In the genomic region with DNA sequence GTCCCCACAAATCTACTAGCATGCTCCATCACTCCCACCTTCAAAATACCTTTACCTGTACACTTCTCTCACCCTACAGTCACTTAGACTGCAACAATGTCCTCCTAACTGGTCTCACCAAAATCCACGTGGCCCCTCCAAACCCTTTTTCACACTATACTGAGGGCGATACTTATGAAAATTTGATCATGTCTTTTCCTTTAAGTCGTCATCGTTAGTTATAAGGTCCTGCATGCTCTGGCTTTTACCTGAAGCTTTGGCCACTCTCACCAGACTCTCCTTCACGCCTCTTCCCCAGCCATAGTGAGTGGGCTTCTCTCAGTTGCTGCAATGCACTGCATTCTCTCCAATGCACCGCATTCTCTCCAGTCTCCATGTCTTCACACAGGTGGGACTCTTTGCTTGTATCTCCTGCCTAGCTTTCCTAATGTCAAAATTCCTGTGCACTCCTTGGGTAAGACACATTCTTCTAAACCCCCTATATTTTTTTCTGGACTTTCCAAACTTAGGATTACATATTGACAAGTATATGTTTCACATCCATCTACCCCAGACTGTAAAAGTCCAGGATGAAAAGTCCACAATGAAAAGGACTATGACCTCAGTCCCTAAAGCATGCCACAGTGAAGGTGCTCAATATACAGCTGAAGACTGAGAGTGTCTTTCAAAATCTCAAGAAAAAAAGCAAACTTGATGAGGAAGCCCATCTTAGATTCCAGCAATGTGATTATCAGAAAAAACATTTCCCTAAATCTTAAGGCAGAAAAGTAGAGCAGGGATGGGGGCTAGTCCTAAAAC, we compare ENCODE assay signal across 22 cellular contexts. TPM values are rescaled to one million over a fixed set of nuclear protein-coding genes. Genes with fewer than 3 reads are reported as not detected.
DNase-seq lines count a peak whose midpoint lies in the region; ATAC-seq, FAIRE-seq and TF ChIP-seq lines count a peak whose summit lies in the region.
"Had no signal": no experiment of that assay in that cellular context is flagged by ENCODE, and none has a peak within 500 bp of the region (broad histone marks: within the 10 kb centered on the region; RNA-seq: fewer than 3 reads in every experiment).

No MANE protein-coding gene starts in this region.

- no peaks in the 10 kb centered on the region for H3K9me3 Mint-ChIP-seq in stimulated activated memory B cell treated with anti-CD40 and anti-IgM and Interleukin-4, amounts not matched to agents 10 μg/mL and 1 μg/mL and 100 μg/mL, for 72 hours

- no peak overlapping the region for H3K14ac ChIP-seq in H1 (ENCODE audit: insufficient read length)

- no peak overlapping the region for H3K23ac ChIP-seq in H1 (ENCODE audit: insufficient read length)

- no peak overlapping the region for H4K8ac ChIP-seq in H1 (ENCODE audit: extremely low read depth, insufficient read depth, low read length)

- H3K4ac ChIP-seq in H1 (replicated peaks; ENCODE audit: insufficient read length, low read depth, low read length) = no peak overlapping the region

- no peak overlapping the region for H2BK15ac ChIP-seq in H1 (ENCODE audit: low read length)

- 94% methylated on average over 6 of the region's 6 CpGs for WGBS in HepG2 (ENCODE audit: low lambda C conversion rate)
- 90% methylated on average over 6 of the region's 6 CpGs for WGBS in right lobe of liver (ENCODE audit: insufficient coverage, low coverage, low lambda C conversion rate, missing lambda C conversion rate)
- 91% methylated on average over 6 of the region's 6 CpGs; no CpG with 5 or more reads in 1 of the 2 experiments for WGBS in H1 (ENCODE audit: extremely low coverage in 1 of 2, insufficient coverage in 1 of 2, insufficient read length in 1 of 2, insufficient replicate concordance in 2 of 2, low coverage in 1 of 2, low lambda C conversion rate in 2 of 2, missing lambda C conversion rate in 1 of 2), 2 experiments

- no peaks in the 10 kb centered on the region for H3K36me3 Mint-ChIP-seq in stimulated activated memory B cell treated with anti-CD40 and anti-IgM and Interleukin-4, amounts not matched to agents 10 μg/mL and 1 μg/mL and 100 μg/mL, for 72 hours

- TF ChIP-seq EP300 in HepG2 (IDR thresholded peaks at IDR 0.05; ENCODE audit: low read depth in 2 of 2, low read length in 2 of 2) (no peak), HepG2 (CRISPR knock-in tag; IDR thresholded peaks at IDR 0.05; ENCODE audit: borderline replicate concordance) (no peak), H1 (IDR thresholded peaks at IDR 0.05; ENCODE audit: borderline replicate concordance in 1 of 2, low read depth in 2 of 2, low read length in 2 of 2) (no peak)

- no peaks in the 10 kb centered on the region for H3K27me3 Mint-ChIP-seq in stimulated activated memory B cell treated with anti-CD40 and anti-IgM and Interleukin-4, amounts not matched to agents 10 μg/mL and 1 μg/mL and 100 μg/mL, for 72 hours

- ATAC-seq in HepG2 (peak; percentile 73), right lobe of liver (no peak)
- ATAC-seq in stimulated activated memory B cell treated with anti-CD40 and anti-IgM and Interleukin-4, amounts not matched to agents 10 μg/mL and 1 μg/mL and 100 μg/mL, for 72 hours = peak; percentile 52
- ATAC-seq: GM12878, SK-N-SH treated with all-trans-retinoic acid at 6 μM for 48 hours had no signal

- no peak overlapping the region for H2BK5ac ChIP-seq in H1 (ENCODE audit: low read depth, low read length)

- no peak overlapping the region for H3K27ac Mint-ChIP-seq in stimulated activated memory B cell treated with anti-CD40 and anti-IgM and Interleukin-4, amounts not matched to agents 10 μg/mL and 1 μg/mL and 100 μg/mL, for 72 hours

- CTCF ChIA-PET in HepG2 (lab: Yijun Ruan, JAX; ENCODE audit: low intra/inter-chr PET ratio, low total read pairs) (no interaction called here), H1 (lab: Charles Lee; ENCODE audit: partially characterized antibody) (interaction anchor here (1.0 to 1.6 kb wide), 3 partner anchors 9 to 25 kb away, joined by 3 to 4 read pairs (median 3); partner anchors contain the start of gene PTPRK)

- H4K5ac ChIP-seq in H1 (ENCODE audit: insufficient read length, low read depth, low read length) = no peak overlapping the region

- no peak overlapping the region for H3K56ac ChIP-seq in H1 (replicated peaks; ENCODE audit: insufficient read length, low read depth, low read length)

- H3K4me3 ChIP-seq in HepG2 (replicated peaks in 1 of 3; ENCODE audit: insufficient read depth in 1 of 3, low read depth in 2 of 3, low read length in 3 of 3) = peak overlapping the region in 1 of 3 experiments; percentile 12; a peak in 1 of 6 replicates
- H3K4me3 ChIP-seq in right lobe of liver = no peak overlapping the region
- H3K4me3 ChIP-seq in H1 (ENCODE audit: extremely low read depth in 1 of 4, insufficient read depth in 2 of 4, low read depth in 3 of 4, low read length in 4 of 4) = no peak overlapping the region
- H3K4me3 ChIP-seq: GM12878, HAP-1 had no signal

- no peak overlapping the region for H2BK12ac ChIP-seq in H1 (ENCODE audit: low read depth, low read length)

- H3K23me2 ChIP-seq in H1 (ENCODE audit: low read depth, low read length) = no peaks in the 10 kb centered on the region

- no TSS peak for BruUV-seq in HepG2 (replicated peaks; lab: Mats Ljungman, UMichigan)

- in situ Hi-C loops in HepG2 (cut with HindIII; ENCODE audit: extremely low pct_ligation_motif_present, low pct_unique_long_range_greater_than_20kb) = no loop called here

- no peak overlapping the region for H2AK5ac ChIP-seq in H1 (ENCODE audit: low read depth, low read length)

- H3K9me3 ChIP-seq in HepG2 (ENCODE audit: low read length) (no peaks in the 10 kb centered on the region), right lobe of liver (no peaks in the 10 kb centered on the region), H1 (ENCODE audit: insufficient read depth in 2 of 2, low read depth in 1 of 2, low read length in 1 of 2) (no peaks in the 10 kb centered on the region)
- H3K9me3 ChIP-seq: HAP-1 had no signal

- H3K27me3 ChIP-seq in HepG2 (ENCODE audit: control insufficient read depth in 1 of 2, insufficient read depth in 2 of 2, low read length in 2 of 2) = no peaks in the 10 kb centered on the region
- no peaks in the 10 kb centered on the region for H3K27me3 ChIP-seq in right lobe of liver
- no peaks in the 10 kb centered on the region; a peak in 2 of 7 replicates for H3K27me3 ChIP-seq in H1 (replicated peaks in 1 of 4; ENCODE audit: control insufficient read depth in 3 of 4, extremely low read depth in 1 of 4, insufficient read depth in 3 of 4, low read length in 3 of 4)

- H2BK120ac ChIP-seq in H1 (replicated peaks; ENCODE audit: low read depth, low read length) = no peak overlapping the region

- intact Hi-C loops in HepG2 (cut with micrococcal nuclease; ENCODE audit: unreplicated experiment) (loop anchor here (1.0 kb wide), 1 partner anchor 12 kb away; no protein-coding TSS in a partner anchor), right lobe of liver (cut with DNase I) (no loop called here)

- DNase-seq in HepG2 (ENCODE audit: low spot score) = peak; percentile 40
- no peak for DNase-seq in right lobe of liver
- no peak for DNase-seq in H1 (ENCODE audit: low read depth in 1 of 2, low spot score in 2 of 2)
- no peak for DNase-seq in NCI-H2171 (lab: John Stamatoyannopoulos, UW)
- DNase-seq in dedifferentiated amniotic fluid mesenchymal stem cell (ENCODE audit: extremely low spot score) = no peak
- DNase-seq in DMS79 treated with DMSO at 0.1 percent for 48 hours (lab: John Stamatoyannopoulos, UW) = no peak
- DNase-seq in NK-92 (lab: John Stamatoyannopoulos, UW; ENCODE audit: unreplicated experiment) = no peak
- DNase-seq: AML-193; DMS 273 treated with DMSO at 0.1 percent for 48 hours; DND-41; KG1; NCI-H1092; NCI-H1436; NCI-H187 treated with DMSO at 0.1 percent for 48 hours; NCI-H2107; NK-92 treated with Interleukin-12 subunit alpha and Interleukin-12 subunit beta, amount 100 ng/mL, for 24 hours; SIG-M5 had no signal

- H3K79me2 ChIP-seq in HepG2 (ENCODE audit: insufficient read depth, low read length) = peaks cover 96% of the 10 kb centered on the region
- peaks cover 0 to 71% of the 10 kb centered on the region in 2 experiments; a peak in 2 of 4 replicates for H3K79me2 ChIP-seq in H1 (ENCODE audit: control insufficient read depth in 1 of 2, insufficient read depth in 2 of 2, low read length in 2 of 2)

- H3K9ac ChIP-seq in HepG2 (ENCODE audit: insufficient read depth, low read depth, low read length) = no peak overlapping the region; the same call in 1 of the 2 replicates
- no peak overlapping the region for H3K9ac ChIP-seq in H1 (replicated peaks in 1 of 4; ENCODE audit: extremely low read depth in 1 of 4, low read depth in 3 of 4, low read length in 3 of 4)

- H2AFZ ChIP-seq in HepG2 (ENCODE audit: low read length) = no peak overlapping the region
- H2AFZ ChIP-seq in H1 (ENCODE audit: low read length) = no peak overlapping the region

- no peak for FAIRE-seq in HepG2 (lab: Jason Lieb, UNC)
- no peak for FAIRE-seq in H1 (lab: Jason Lieb, UNC)
- FAIRE-seq: GM12878 had no signal

- H3K4me1 ChIP-seq in HepG2 (ENCODE audit: insufficient read depth, low read length) (peaks cover 79% of the 10 kb centered on the region), right lobe of liver (peaks cover 0 to 30% (median 2%) of the 10 kb centered on the region in 4 donors), H1 (replicated peaks in 1 of 4; ENCODE audit: control insufficient read depth in 3 of 4, insufficient read depth in 4 of 4, low read length in 3 of 4) (peaks cover 0 to 31% (median 11%) of the 10 kb centered on the region in 4 experiments; a peak in 4 of 7 replicates)

- TF ChIP-seq POLR2A in HepG2 (IDR thresholded peaks at IDR 0.05; ENCODE audit: insufficient read depth in 1 of 2, low read depth in 2 of 2, low read length in 2 of 2) (no peak), right lobe of liver (IDR thresholded peaks at IDR 0.05) (no peak), H1 (IDR thresholded peaks at IDR 0.05; ENCODE audit: control extremely low read depth in 1 of 2, low read depth in 2 of 2, low read length in 2 of 2) (no peak)

- no peak overlapping the region; the same call in 1 of the 2 replicates for H2BK20ac ChIP-seq in H1 (ENCODE audit: low read length)

- H3K4me2 ChIP-seq in HepG2 (ENCODE audit: low read depth, low read length) (peak overlapping the region; percentile 43), H1 (ENCODE audit: insufficient read depth in 1 of 2, low read depth in 2 of 2, low read length in 2 of 2) (no peak overlapping the region)

- H3K36me3 ChIP-seq in HepG2 (replicated peaks in 1 of 2; ENCODE audit: control insufficient read depth in 1 of 2, insufficient read depth in 2 of 2, low read length in 2 of 2) = peaks cover 3 to 16% of the 10 kb centered on the region in 2 experiments; a peak in 4 of 5 replicates
- no peaks in the 10 kb centered on the region for H3K36me3 ChIP-seq in right lobe of liver
- no peaks in the 10 kb centered on the region for H3K36me3 ChIP-seq in H1 (ENCODE audit: control insufficient read depth in 2 of 4, insufficient read depth in 4 of 4, low read length in 3 of 4)
- H3K36me3 ChIP-seq: HAP-1 had no signal

- 0 out of 2 replicates have a peak, but pooled peaks cover 2% of the 10 kb centered on the region for H3K79me1 ChIP-seq in H1 (ENCODE audit: low read depth, low read length)

- 0 out of 2 replicates have a peak overlapping the region, but pooled peaks have one; percentile 41 for H3K18ac ChIP-seq in H1 (ENCODE audit: extremely low read depth, low read length)

- no peaks in the 10 kb centered on the region for H4K20me1 ChIP-seq in HepG2 (ENCODE audit: insufficient read depth, low read length)
- H4K20me1 ChIP-seq in H1 (replicated peaks in 1 of 2; ENCODE audit: control insufficient read depth in 1 of 2, insufficient read depth in 2 of 2, low read length in 2 of 2) = peaks cover 16% of the 10 kb centered on the region in 2 experiments

- TF ChIP-seq RAD21 in HepG2 (CRISPR knock-in tag; IDR thresholded peaks at IDR 0.05) (no peak), H1 (IDR thresholded peaks at IDR 0.05 in 1 of 2, conservative IDR thresholded peaks at IDR 0.05 in 1 of 2; ENCODE audit: low read depth in 2 of 2, low read length in 2 of 2) (no peak)

- peak overlapping the region; percentile 45 for H3K27ac ChIP-seq in HepG2 (ENCODE audit: extremely low read length, insufficient read depth, low read length)
- peak overlapping the region in 1 of 3 donors; percentile 15 for H3K27ac ChIP-seq in right lobe of liver
- no peak overlapping the region for H3K27ac ChIP-seq in H1 (ENCODE audit: low read depth, low read length)
- H3K27ac ChIP-seq: 22Rv1 had no signal

- no peak overlapping the region for H3K4me3 Mint-ChIP-seq in stimulated activated memory B cell treated with anti-CD40 and anti-IgM and Interleukin-4, amounts not matched to agents 10 μg/mL and 1 μg/mL and 100 μg/mL, for 72 hours

- no peaks in the 10 kb centered on the region for H3K4me1 Mint-ChIP-seq in stimulated activated memory B cell treated with anti-CD40 and anti-IgM and Interleukin-4, amounts not matched to agents 10 μg/mL and 1 μg/mL and 100 μg/mL, for 72 hours

- POLR2A ChIA-PET in HepG2 (lab: Yijun Ruan, JAX) (interaction anchor here (2.7 to 5.3 kb wide), 2 partner anchors 10 to 13 kb away, joined by 9 to 63 read pairs; no protein-coding TSS in a partner anchor), H1 (lab: Charles Lee; ENCODE audit: partially characterized antibody) (no interaction called here)

- TF ChIP-seq CTCF in HepG2 (CRISPR knock-in tag; IDR thresholded peaks at IDR 0.05) = no peak
- no peak for TF ChIP-seq CTCF in right lobe of liver (IDR thresholded peaks at IDR 0.05)
- no peak for TF ChIP-seq CTCF in H1 (IDR thresholded peaks at IDR 0.05; ENCODE audit: control extremely low read depth in 1 of 3, insufficient read depth in 1 of 3, low read depth in 1 of 3, low read length in 3 of 3)

- no peak overlapping the region for H4K91ac ChIP-seq in H1 (replicated peaks; ENCODE audit: insufficient read length, low read length)

RNA-seq across cellular contexts. Expression of gene PTPRK, which starts 24.7 kb away (rescaled TPM):
- total RNA-seq in HepG2 (2016; rRNA removed; fragmentation: Illumina TruSeq; extraction: Trizol) (52.4 and 98.3 TPM in 2 replicates), right lobe of liver (10 to 100 TPM; 27.7 to 54.5 (median 35.7) TPM)
- 29.7 and 32.9 TPM in 2 replicates for total RNA-seq in HepG2 (2016; cell fraction: cytosol; rRNA removed; fragmentation: Illumina TruSeq; extraction: Trizol; ENCODE audit: low read depth)
- 47.0 and 86.4 TPM in 2 replicates for total RNA-seq in HepG2 (2016; cell fraction: insoluble cytoplasmic fraction; rRNA removed; fragmentation: Illumina TruSeq; extraction: Trizol)
- total RNA-seq in HepG2 (2016; cell fraction: membrane; rRNA removed; fragmentation: Illumina TruSeq; extraction: Trizol) = 36.9 and 39.5 TPM in 2 replicates
- 243 and 259 TPM in 2 replicates for total RNA-seq in HepG2 (2016; cell fraction: nucleus; rRNA removed; fragmentation: Illumina TruSeq; extraction: Trizol)
- polyA plus RNA-seq in HepG2 (2011; rRNA removed) (40.0 and 43.6 TPM in 2 replicates), H1 (2011; rRNA removed) (11.4 and 24.4 TPM in 2 replicates)
- 26.4 and 36.1 TPM in 2 replicates for polyA plus RNA-seq in HepG2 (2011; cell fraction: cytosol; rRNA removed)
- polyA plus RNA-seq in HepG2 (2011; cell fraction: nucleus; rRNA removed) = 57.3 and 62.4 TPM in 2 replicates
- polyA plus RNA-seq in HepG2 (2012) = 74.2 and 81.5 TPM in 2 replicates
- polyA plus RNA-seq in HepG2 (2016; cell fraction: cytosol; fragmentation: Illumina TruSeq; extraction: Trizol; ENCODE audit: low read depth) = 14.1 and 16.7 TPM in 2 replicates
- polyA plus RNA-seq in HepG2 (2016; cell fraction: insoluble cytoplasmic fraction; fragmentation: Illumina TruSeq; extraction: Trizol; ENCODE audit: low read depth) = 36.4 and 38.2 TPM in 2 replicates
- 17.6 and 19.0 TPM in 2 replicates for polyA plus RNA-seq in HepG2 (2016; cell fraction: membrane; fragmentation: Illumina TruSeq; extraction: Trizol; ENCODE audit: low read depth)
- polyA plus RNA-seq in HepG2 (2016; cell fraction: nucleus; fragmentation: Illumina TruSeq; extraction: Trizol; ENCODE audit: insufficient read depth, low read depth) = 68.4 and 81.3 TPM in 2 replicates
- polyA minus RNA-seq in HepG2 (2011; rRNA and poly(A)+ RNA removed; ENCODE audit: low replicate concordance) = 19.5 and 154 TPM in 2 replicates
- 69.6 and 97.5 TPM in 2 replicates for polyA minus RNA-seq in HepG2 (2011; cell fraction: cytosol; rRNA and poly(A)+ RNA removed)
- polyA minus RNA-seq in HepG2 (2011; cell fraction: nucleus; rRNA and poly(A)+ RNA removed) = 726 and 816 TPM in 2 replicates
- total RNA-seq in H1 (2021; fragmentation: NEBNext Ultra II Directional; extraction: Animal tissue kit (Norgen Biotek cat#: 25700)) = 47.3 and 52.1 TPM in 2 replicates
- 12.5 TPM for polyA plus RNA-seq in H1 (2011; cell fraction: cytosol; rRNA removed)
- 29.1 TPM for polyA plus RNA-seq in H1 (2011; cell fraction: nucleus; rRNA removed)
- polyA plus RNA-seq in H1 (2012, experiment 1 of 2) = 18.7 to 30.5 TPM (median 25.7 TPM) in 4 replicates
- 2.5 TPM for polyA plus RNA-seq in H1 (2012, experiment 2 of 2)
- 47.8 TPM for polyA plus RNA-seq in H1 (2013, experiment 1 of 2)
- 49.2 TPM for polyA plus RNA-seq in H1 (2013, experiment 2 of 2)
- 54.1 and 78.8 TPM in 2 replicates for polyA minus RNA-seq in H1 (2011; rRNA and poly(A)+ RNA removed)
- polyA minus RNA-seq in H1 (2011; cell fraction: cytosol; rRNA and poly(A)+ RNA removed) = 31.4 TPM
- 292 TPM for polyA minus RNA-seq in H1 (2011; cell fraction: nucleus; rRNA and poly(A)+ RNA removed)

Comparison
In these comparisons a context has a peak if more than half of its experiments do, and no peak if none do; other contexts are left out.
1. ATAC-seq: peak in HepG2 (single experiment) and stimulated activated memory B cell treated with anti-CD40 and anti-IgM and Interleukin-4, amounts not matched to agents 10 μg/mL and 1 μg/mL and 100 μg/mL, for 72 hours (single experiment); none in right lobe of liver (0 of 4).
2. Of the 41 proteins assayed by ChIP-seq in both HepG2 and H1: peak only in HepG2: ASH2L, ATF2 and JUN; only in H1: none; in both: none; in neither: 37; mixed calls (peak in some experiments, not most) for 1.